2 cellular contexts compared by ENCODE assay signal in genomic region chr6:100865525-100865924, GRCh38.
TF ChIP-seq lines count a peak whose summit lies in the region.

No MANE protein-coding gene starts in this region.

TF ChIP-seq in A549, 52 proteins besides CTCF, POLR2A, EP300 and RAD21:
- TF ChIP-seq ZNF302 (CRISPR knock-in tag; IDR thresholded peaks at IDR 0.05) (no peak), MAFK (IDR thresholded peaks at IDR 0.05; ENCODE audit: partially characterized antibody) (peak; percentile 63)
TF ChIP-seq in A549: peak in this region for 1.

TF ChIP-seq in IMR-90, 13 proteins besides CTCF, POLR2A, EP300 and RAD21:
- TF ChIP-seq NFE2L2 (IDR thresholded peaks at IDR 0.05; ENCODE audit: low read depth, low read length) (no peak), ELK1 (IDR thresholded peaks at IDR 0.05; ENCODE audit: borderline replicate concordance, low read depth, low read length) (no peak), MAFK (IDR thresholded peaks at IDR 0.05; ENCODE audit: low read depth, low read length) (peak; percentile 72), SMC3 (IDR thresholded peaks at IDR 0.05; ENCODE audit: low read depth, low read length) (no peak)
TF ChIP-seq in IMR-90: peak in this region for 1.
